ENCODE assay signal across 11 cellular contexts in the genomic region with DNA sequence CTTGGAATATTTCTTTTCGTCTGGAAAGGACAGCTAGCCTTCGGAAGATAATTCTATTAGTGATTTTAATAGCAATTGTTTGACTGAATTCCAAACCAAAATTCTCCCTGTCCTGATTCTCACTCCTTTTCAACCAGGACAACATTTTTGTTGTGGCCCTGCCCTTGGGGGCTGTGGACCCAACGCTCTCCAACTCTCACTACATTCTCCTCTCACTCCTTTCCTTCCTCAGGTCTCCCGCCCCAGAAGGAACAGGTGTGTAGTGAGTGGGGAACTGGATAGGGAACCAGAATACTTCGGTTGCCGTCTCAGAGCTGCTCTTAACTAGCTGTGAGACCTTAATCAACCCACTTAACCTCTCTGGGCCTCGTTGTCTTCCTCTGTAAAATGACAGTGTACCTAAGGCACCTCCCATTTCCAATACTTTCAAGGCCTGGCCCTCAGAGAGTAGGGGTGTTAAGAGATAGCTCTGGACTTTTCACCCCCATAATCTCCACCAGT. TPM values are rescaled to one million over a fixed set of nuclear protein-coding genes. Genes with fewer than 3 reads are reported as not detected.
DNase-seq lines count a peak whose midpoint lies in the region; ATAC-seq and TF ChIP-seq lines count a peak whose summit lies in the region.
"Had no signal": no experiment of that assay in that cellular context is flagged by ENCODE, and none has a peak within 500 bp of the region (broad histone marks: within the 10 kb centered on the region; RNA-seq: fewer than 3 reads in every experiment).

No MANE protein-coding gene starts in this region.

- no peak for TF ChIP-seq POLR2A in ovary (IDR thresholded peaks at IDR 0.05)

- intact Hi-C loops in ovary (cut with DNase I) = no loop called here

- H3K4me3 ChIP-seq in neuron (ENCODE audit: low read length) = peak overlapping the region; percentile 5
- H3K4me3 ChIP-seq in ovary = no peak overlapping the region

- 39 to 45% (median 42%) methylated on average over 7 of the region's 7 CpGs for WGBS in ovary, 3 donors

- H3K4me1 Mint-ChIP-seq in activated T-cell treated with anti-CD3 and anti-CD28 coated beads, Interleukin-2, amount 50 U/mL, for 24 hours (ENCODE audit: low read depth) = peaks cover 20% of the 10 kb centered on the region
- H3K4me1 Mint-ChIP-seq in IgD-negative memory B cell = peaks cover 8 to 24% (median 10%) of the 10 kb centered on the region in 3 donors
- peaks cover 12 to 14% of the 10 kb centered on the region in 2 donors for H3K4me1 Mint-ChIP-seq in effector memory CD8-positive, alpha-beta T cell (ENCODE audit: low read depth in 2 of 2)

- ATAC-seq in effector memory CD8-positive, alpha-beta T cell (replicated peaks) = no peak
- ATAC-seq in left lobe of liver = no peak

- H3K36me3 ChIP-seq in neuron (ENCODE audit: insufficient read depth, low read length) = no peaks in the 10 kb centered on the region
- no peaks in the 10 kb centered on the region for H3K36me3 ChIP-seq in ovary
- H3K36me3 ChIP-seq: esophagus muscularis mucosa had no signal

- H3K9me3 Mint-ChIP-seq in activated T-cell treated with anti-CD3 and anti-CD28 coated beads, Interleukin-2, amount 50 U/mL, for 24 hours = no peaks in the 10 kb centered on the region
- H3K9me3 Mint-ChIP-seq in IgD-negative memory B cell = peaks cover 0 to 7% (median 4%) of the 10 kb centered on the region in 3 donors
- H3K9me3 Mint-ChIP-seq in effector memory CD8-positive, alpha-beta T cell = no peaks in the 10 kb centered on the region

- no peak for TF ChIP-seq CTCF in ovary (IDR thresholded peaks at IDR 0.05)

- no peaks in the 10 kb centered on the region for H3K36me3 Mint-ChIP-seq in activated T-cell treated with anti-CD3 and anti-CD28 coated beads, Interleukin-2, amount 50 U/mL, for 24 hours (ENCODE audit: low read depth)
- no peaks in the 10 kb centered on the region for H3K36me3 Mint-ChIP-seq in IgD-negative memory B cell
- no peaks in the 10 kb centered on the region for H3K36me3 Mint-ChIP-seq in effector memory CD8-positive, alpha-beta T cell (ENCODE audit: insufficient read depth)

- H3K27me3 Mint-ChIP-seq in activated T-cell treated with anti-CD3 and anti-CD28 coated beads, Interleukin-2, amount 50 U/mL, for 24 hours = peaks cover 68% of the 10 kb centered on the region
- peaks cover 3% of the 10 kb centered on the region for H3K27me3 Mint-ChIP-seq in IgD-negative memory B cell
- peaks cover 82 to 90% of the 10 kb centered on the region in 2 donors for H3K27me3 Mint-ChIP-seq in effector memory CD8-positive, alpha-beta T cell

- peaks cover 7% of the 10 kb centered on the region for H3K27me3 ChIP-seq in neuron (ENCODE audit: insufficient read depth, low read length)
- no peaks in the 10 kb centered on the region for H3K27me3 ChIP-seq in ovary

- H3K27ac Mint-ChIP-seq in activated T-cell treated with anti-CD3 and anti-CD28 coated beads, Interleukin-2, amount 50 U/mL, for 24 hours = no peak overlapping the region
- H3K27ac Mint-ChIP-seq in IgD-negative memory B cell = peak overlapping the region in 2 of 3 donors; percentile 29 to 94
- peak overlapping the region in 1 of 2 donors; percentile 81 for H3K27ac Mint-ChIP-seq in effector memory CD8-positive, alpha-beta T cell

- H3K4me1 ChIP-seq in neuron (ENCODE audit: insufficient read depth, low read length) (peaks cover 20% of the 10 kb centered on the region), ovary (ENCODE audit: insufficient read depth) (peaks cover 4% of the 10 kb centered on the region)

- H3K9me3 ChIP-seq in neuron (ENCODE audit: low read length) (no peaks in the 10 kb centered on the region), ovary (no peaks in the 10 kb centered on the region)
- H3K9me3 ChIP-seq: esophagus muscularis mucosa had no signal

- no peak for DNase-seq in activated T-cell treated with anti-CD3 and anti-CD28 coated beads, Interleukin-2, amount 50 U/mL, for 24 hours
- DNase-seq in activated T-cell treated with anti-CD3 and anti-CD28 coated beads, Interleukin-2, amount 50 U/mL, for 48 hours = no peak
- DNase-seq in effector memory CD8-positive, alpha-beta T cell = no peak
- DNase-seq in ovary = no peak
- no peak for DNase-seq in left lobe of liver (ENCODE audit: low spot score)
- DNase-seq in T-helper 9 cell = no peak
- DNase-seq: AML-193 had no signal

- H3K27ac ChIP-seq in ovary = no peak overlapping the region

- no peak for TF ChIP-seq EP300 in ovary (IDR thresholded peaks at IDR 0.05)

- H2AFZ ChIP-seq in neuron (ENCODE audit: low read depth, low read length) = no peak overlapping the region

- H3K4me3 Mint-ChIP-seq in activated T-cell treated with anti-CD3 and anti-CD28 coated beads, Interleukin-2, amount 50 U/mL, for 24 hours = peak overlapping the region; percentile 60
- peak overlapping the region; percentile 59 to 91 (median 82) for H3K4me3 Mint-ChIP-seq in IgD-negative memory B cell
- H3K4me3 Mint-ChIP-seq in effector memory CD8-positive, alpha-beta T cell = peak overlapping the region; percentile 71 to 76

RNA-seq across cellular contexts. Expression of a gene that starts 0.6 kb away (rescaled TPM):
- polyA plus RNA-seq in IgD-negative memory B cell (17.3 TPM), ovary (under 1 TPM; 0.29 to 0.62 TPM)
- total RNA-seq in ovary (1 to 10 TPM in 4 of 7 donors, under 1 TPM in 3; 0.38 to 6.2 (median 1.2) TPM), left lobe of liver (0.33 TPM)

RNA-seq across cellular contexts. Expression of a gene that starts 21.8 kb away (rescaled TPM):
- polyA plus RNA-seq in IgD-negative memory B cell (not detected), ovary (1 to 10 TPM in 1 of 2 donors, not detected in 1; 3.3 TPM)
- total RNA-seq in ovary (under 1 TPM in 1 of 7 donors, not detected in 6; 0.35 TPM), left lobe of liver (not detected)
- total RNA-seq: esophagus muscularis mucosa, renal cortical epithelial cell had no signal

RNA-seq across cellular contexts. Expression of a gene that starts 51.8 kb away (rescaled TPM):
- polyA plus RNA-seq in IgD-negative memory B cell = not detected
- total RNA-seq in ovary = 1 to 10 TPM in 1 of 7 donors, under 1 TPM in 5, not detected in 1; 0.11 to 1.4 (median 0.38) TPM
- 1 to 10 TPM in 1 of 2 donors, under 1 TPM in 1; 0.50 to 1.3 TPM for polyA plus RNA-seq in ovary
- total RNA-seq in left lobe of liver = not detected
- total RNA-seq: renal cortical epithelial cell had no signal
